In genomic region chr1:32197074-32197473, GRCh38 we compare ENCODE assay signal across 2 cellular contexts.
TF ChIP-seq lines count a peak whose summit lies in the region.

No MANE protein-coding gene starts in this region.

TF ChIP-seq in SK-N-SH, 30 proteins besides CTCF, POLR2A, EP300 and RAD21:
- TF ChIP-seq NRF1 (IDR thresholded peaks at IDR 0.05; ENCODE audit: low read depth, low read length) (no peak), ELF1 (IDR thresholded peaks at IDR 0.05) (no peak), EZH2phosphoT487 (IDR thresholded peaks at IDR 0.05; ENCODE audit: borderline replicate concordance, low read depth) (no peak), SIN3A (IDR thresholded peaks at IDR 0.05; ENCODE audit: borderline replicate concordance, low read depth, low read length) (no peak), TEAD4 (IDR thresholded peaks at IDR 0.05; ENCODE audit: borderline replicate concordance, insufficient read depth) (no peak), USF2 (IDR thresholded peaks at IDR 0.05; ENCODE audit: borderline replicate concordance, low read depth, low read length) (no peak), ZBTB33 (IDR thresholded peaks at IDR 0.05; ENCODE audit: borderline replicate concordance, low read depth) (no peak), CHD2 (IDR thresholded peaks at IDR 0.05; ENCODE audit: low read length, partially characterized antibody) (no peak), JUND (IDR thresholded peaks at IDR 0.05) (no peak), MEF2A (IDR thresholded peaks at IDR 0.05; ENCODE audit: borderline replicate concordance, low read depth) (no peak), REST (IDR thresholded peaks at IDR 0.05; ENCODE audit: low read depth, low read length) (no peak), POLR2AphosphoS5 (IDR thresholded peaks at IDR 0.05; ENCODE audit: low read depth, low read length) (no peak), TCF12 (IDR thresholded peaks at IDR 0.05) (no peak)
- TF ChIP-seq, protein P1, sequence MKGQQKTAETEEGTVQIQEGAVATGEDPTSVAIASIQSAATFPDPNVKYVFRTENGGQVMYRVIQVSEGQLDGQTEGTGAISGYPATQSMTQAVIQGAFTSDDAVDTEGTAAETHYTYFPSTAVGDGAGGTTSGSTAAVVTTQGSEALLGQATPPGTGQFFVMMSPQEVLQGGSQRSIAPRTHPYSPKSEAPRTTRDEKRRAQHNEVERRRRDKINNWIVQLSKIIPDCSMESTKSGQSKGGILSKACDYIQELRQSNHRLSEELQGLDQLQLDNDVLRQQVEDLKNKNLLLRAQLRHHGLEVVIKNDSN (IDR thresholded peaks at IDR 0.05; ENCODE audit: borderline replicate concordance, low read depth), result no peak
- TF ChIP-seq, protein P2, sequence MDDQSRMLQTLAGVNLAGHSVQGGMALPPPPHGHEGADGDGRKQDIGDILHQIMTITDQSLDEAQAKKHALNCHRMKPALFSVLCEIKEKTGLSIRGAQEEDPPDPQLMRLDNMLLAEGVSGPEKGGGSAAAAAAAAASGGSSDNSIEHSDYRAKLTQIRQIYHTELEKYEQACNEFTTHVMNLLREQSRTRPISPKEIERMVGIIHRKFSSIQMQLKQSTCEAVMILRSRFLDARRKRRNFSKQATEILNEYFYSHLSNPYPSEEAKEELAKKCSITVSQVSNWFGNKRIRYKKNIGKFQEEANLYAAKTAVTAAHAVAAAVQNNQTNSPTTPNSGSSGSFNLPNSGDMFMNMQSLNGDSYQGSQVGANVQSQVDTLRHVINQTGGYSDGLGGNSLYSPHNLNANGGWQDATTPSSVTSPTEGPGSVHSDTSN (IDR thresholded peaks at IDR 0.05), result no peak
- TF ChIP-seq, protein P3, sequence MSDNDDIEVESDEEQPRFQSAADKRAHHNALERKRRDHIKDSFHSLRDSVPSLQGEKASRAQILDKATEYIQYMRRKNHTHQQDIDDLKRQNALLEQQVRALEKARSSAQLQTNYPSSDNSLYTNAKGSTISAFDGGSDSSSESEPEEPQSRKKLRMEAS (IDR thresholded peaks at IDR 0.05; ENCODE audit: low read depth), result no peak
- TF ChIP-seq, protein P4, sequence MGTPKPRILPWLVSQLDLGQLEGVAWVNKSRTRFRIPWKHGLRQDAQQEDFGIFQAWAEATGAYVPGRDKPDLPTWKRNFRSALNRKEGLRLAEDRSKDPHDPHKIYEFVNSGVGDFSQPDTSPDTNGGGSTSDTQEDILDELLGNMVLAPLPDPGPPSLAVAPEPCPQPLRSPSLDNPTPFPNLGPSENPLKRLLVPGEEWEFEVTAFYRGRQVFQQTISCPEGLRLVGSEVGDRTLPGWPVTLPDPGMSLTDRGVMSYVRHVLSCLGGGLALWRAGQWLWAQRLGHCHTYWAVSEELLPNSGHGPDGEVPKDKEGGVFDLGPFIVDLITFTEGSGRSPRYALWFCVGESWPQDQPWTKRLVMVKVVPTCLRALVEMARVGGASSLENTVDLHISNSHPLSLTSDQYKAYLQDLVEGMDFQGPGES (IDR thresholded peaks at IDR 0.05; ENCODE audit: low read depth, low read length), result no peak

TF ChIP-seq in SK-N-SH treated with all-trans-retinoic acid at 6 μM for 48 hours, 23 proteins besides CTCF, POLR2A, EP300 and RAD21:
- no peak for TF ChIP-seq RARB (CRISPR knock-in tag; IDR thresholded peaks at IDR 0.05)
- TF ChIP-seq ESRRG (CRISPR knock-in tag; IDR thresholded peaks at IDR 0.05), result no peak
- no peak for TF ChIP-seq BACH2 (CRISPR knock-in tag; IDR thresholded peaks at IDR 0.05; ENCODE audit: borderline replicate concordance)
- TF ChIP-seq ZC3H10 (CRISPR knock-in tag; IDR thresholded peaks at IDR 0.05), result no peak
